ENCODE assay signal across 7 cellular contexts in genomic region chr1:119743776-119744597, GRCh38. TPM values are rescaled to one million over a fixed set of nuclear protein-coding genes. Genes with fewer than 3 reads are reported as not detected.
DNase-seq lines count a peak whose midpoint lies in the region; ATAC-seq and TF ChIP-seq lines count a peak whose summit lies in the region.

No MANE protein-coding gene starts in this region.

- H3K9ac ChIP-seq in liver (ENCODE audit: low read depth in 1 of 2, low read length in 2 of 2): no peak overlapping the region

- H3K9me3 ChIP-seq in liver (ENCODE audit: control insufficient read depth in 4 of 4, low read length in 3 of 4): no peaks in the 10 kb centered on the region

- 29% methylated on average over 17 of the region's 17 CpGs for WGBS in liver

- H3K27me3 ChIP-seq in liver (ENCODE audit: control insufficient read depth in 4 of 4, insufficient read depth in 4 of 4, low read length in 3 of 4): no peaks in the 10 kb centered on the region

- DNase-seq in NCI-H2196 treated with DMSO at 0.1 percent for 48 hours (lab: John Stamatoyannopoulos, UW; ENCODE audit: unreplicated experiment) (peak; percentile 36), coronary artery (ENCODE audit: low spot score) (peak; percentile 73)
- peak; percentile 16 for DNase-seq in activated CD4-positive, alpha-beta T cell treated with anti-CD3 and anti-CD28 coated beads for 1 hour
- peak in 2 of 3 experiments; percentile 6 to 17 for DNase-seq in stimulated activated CD4-positive, alpha-beta T cell treated with anti-CD3 and anti-CD28 coated beads, TNF-alpha, amount 100 ng/mL, for 4 hours (ENCODE audit: low read depth in 3 of 3)

- H3K4me3 ChIP-seq in coronary artery: no peak overlapping the region
- H3K4me3 ChIP-seq in liver (ENCODE audit: low read depth in 1 of 3, low read length in 3 of 3): no peak overlapping the region

- no peak overlapping the region for H3K27ac ChIP-seq in coronary artery
- H3K27ac ChIP-seq in liver (ENCODE audit: low read depth in 1 of 2, low read length in 2 of 2): peak overlapping the region in 1 of 2 donors; percentile 10

- peaks cover 3 to 11% (median 7%) of the 10 kb centered on the region in 4 donors for H3K36me3 ChIP-seq in liver (ENCODE audit: control insufficient read depth in 4 of 4, insufficient read depth in 3 of 4, low read depth in 1 of 4, low read length in 3 of 4)

- TF ChIP-seq CTCF in GM12872 (IDR thresholded peaks at IDR 0.05; ENCODE audit: insufficient read depth, low read depth, low read length): peak; percentile 80
- peak; percentile 69 for TF ChIP-seq CTCF in coronary artery (IDR thresholded peaks at IDR 0.05)
- peak; percentile 79 for TF ChIP-seq CTCF in liver (IDR thresholded peaks at IDR 0.05; ENCODE audit: low read depth, low read length, missing input control)

- peak; percentile 96 to 97 for TF ChIP-seq RAD21 in liver (IDR thresholded peaks at IDR 0.05)

- H3K4me1 ChIP-seq in liver (ENCODE audit: control insufficient read depth in 4 of 4, insufficient read depth in 4 of 4, low read length in 3 of 4): peaks cover 5 to 37% (median 25%) of the 10 kb centered on the region in 4 donors

- peak; percentile 66 for ATAC-seq in HG02973 (IDR thresholded peaks at IDR 0.05; ENCODE audit: unreplicated experiment)

TF ChIP-seq in liver, 16 proteins besides CTCF, POLR2A, EP300 and RAD21:
- TF ChIP-seq EGR1 (IDR thresholded peaks at IDR 0.05; ENCODE audit: low read depth in 2 of 2): no peak
- no peak for TF ChIP-seq JUND (IDR thresholded peaks at IDR 0.05)
- TF ChIP-seq GABPA (IDR thresholded peaks at IDR 0.05 in 1 of 2, conservative IDR thresholded peaks at IDR 0.05 in 1 of 2): no peak
- TF ChIP-seq SP1 (IDR thresholded peaks at IDR 0.05): peak; percentile 35
- no peak for TF ChIP-seq HNF4G (IDR thresholded peaks at IDR 0.05)
- TF ChIP-seq REST (IDR thresholded peaks at IDR 0.05): no peak
- TF ChIP-seq TAF1 (conservative IDR thresholded peaks at IDR 0.05): no peak
- no peak for TF ChIP-seq MAX (IDR thresholded peaks at IDR 0.05)
- TF ChIP-seq FOXA2 (IDR thresholded peaks at IDR 0.05): no peak
- TF ChIP-seq ATF3 (IDR thresholded peaks at IDR 0.05): peak; percentile 22
- TF ChIP-seq RXRA (IDR thresholded peaks at IDR 0.05): peak; percentile 55 to 72
- no peak for TF ChIP-seq YY1 (IDR thresholded peaks at IDR 0.05)
- TF ChIP-seq ZBTB33 (IDR thresholded peaks at IDR 0.05): no peak
- no peak for TF ChIP-seq FOXA1 (IDR thresholded peaks at IDR 0.05)
- peak; percentile 48 to 74 for TF ChIP-seq HNF4A (conservative IDR thresholded peaks at IDR 0.05)
- no peak for TF ChIP-seq NR2F2 (IDR thresholded peaks at IDR 0.05)

RNA-seq across cellular contexts. Expression of gene HMGCS2, which starts 24.7 kb away (rescaled TPM):
- total RNA-seq in liver: 100 to 1,000 TPM; 297 to 846 TPM
- polyA plus RNA-seq in liver: 100 to 1,000 TPM; 836 to 944 TPM

RNA-seq across cellular contexts. Expression of gene PHGDH, which starts 32.3 kb away (rescaled TPM):
- total RNA-seq in liver: 10 to 100 TPM; 48.0 to 59.7 TPM
- polyA plus RNA-seq in liver: 100 to 1,000 TPM; 101 to 178 TPM

Comparison
In these comparisons a context has a peak if more than half of its experiments do, and no peak if none do; other contexts are left out.
1. DNase-seq: peak in every context shown above with its lines; median percentile 73 in coronary artery; 36 in NCI-H2196 treated with DMSO at 0.1 percent for 48 hours; 16 in activated CD4-positive, alpha-beta T cell treated with anti-CD3 and anti-CD28 coated beads for 1 hour; 12 in stimulated activated CD4-positive, alpha-beta T cell treated with anti-CD3 and anti-CD28 coated beads, TNF-alpha, amount 100 ng/mL, for 4 hours.